In genomic region chr3:150626148-150626930, GRCh38 we compare ENCODE assay signal across 17 cellular contexts.
"Had no signal": no experiment of that assay in that cellular context is flagged by ENCODE, and none has a peak within 500 bp of the region (broad histone marks: within the 10 kb centered on the region; RNA-seq: fewer than 3 reads in every experiment).

No MANE protein-coding gene starts in this region.

- H3K27me3 ChIP-seq: breast epithelium, esophagus muscularis mucosa, hepatocyte, spleen, transverse colon, uterus had no signal

- H3K4me1 ChIP-seq: uterus had no signal

- DNase-seq: activated CD4-positive, alpha-beta memory T cell treated with anti-CD3 and anti-CD28 coated beads for 36 hours; activated CD4-positive, CD25-positive, alpha-beta regulatory T cell treated with anti-CD3 and anti-CD28 coated beads, Interleukin-2, amount 50 U/mL, for 72 hours; cerebellar nuclear complex; effector CD4-positive, alpha-beta T cell; mesenchymal stem cell; mucosa of descending colon; naive B cell; spleen; stimulated activated CD4-positive, alpha-beta T cell treated with anti-CD3 and anti-CD28 coated beads, Interleukin-4, amount 100 ng/mL, for 4 hours; stimulated activated naive CD4-positive, alpha-beta T cell; substantia nigra; transverse colon; uterus had no signal

- H3K4me3 Mint-ChIP-seq: activated CD4-positive, alpha-beta memory T cell treated with anti-CD3 and anti-CD28 coated beads for 36 hours had no signal

- H3K36me3 ChIP-seq: breast epithelium, uterus had no signal

- H3K27me3 Mint-ChIP-seq: activated CD4-positive, alpha-beta memory T cell treated with anti-CD3 and anti-CD28 coated beads for 36 hours; naive B cell had no signal

- H2AFZ ChIP-seq: hepatocyte had no signal

- H3K9me3 Mint-ChIP-seq: activated CD4-positive, alpha-beta memory T cell treated with anti-CD3 and anti-CD28 coated beads for 36 hours; naive B cell had no signal

- ATAC-seq: mucosa of descending colon had no signal

- H3K9me3 ChIP-seq: breast epithelium, esophagus muscularis mucosa, mucosa of descending colon, spleen, transverse colon, uterus had no signal

- FAIRE-seq: astrocyte had no signal

- H3K27ac ChIP-seq: breast epithelium, esophagus muscularis mucosa, hepatocyte, spleen, transverse colon, uterus had no signal

- H3K4me3 ChIP-seq: breast epithelium, esophagus muscularis mucosa, hepatocyte, mucosa of descending colon, spleen, transverse colon, uterus had no signal

- H3K4me2 ChIP-seq: hepatocyte had no signal
